In the genomic region with DNA sequence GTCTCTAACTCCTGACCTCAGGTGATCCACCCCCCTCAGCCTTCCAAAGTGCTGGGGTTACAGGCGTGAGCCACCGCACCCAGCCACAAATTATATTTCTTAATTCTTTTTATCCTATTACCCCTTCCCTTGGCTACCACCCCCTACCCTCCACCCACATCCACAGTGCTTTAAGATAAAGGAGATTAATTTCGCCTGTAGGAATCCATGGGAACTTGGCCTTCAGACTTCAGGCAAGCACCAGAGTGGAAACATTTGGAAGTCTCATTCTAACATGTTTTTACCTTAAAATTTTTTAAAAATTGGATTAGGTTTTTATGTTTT, we compare ENCODE assay signal across 22 cellular contexts. TPM values are rescaled to one million over a fixed set of nuclear protein-coding genes. Genes with fewer than 3 reads are reported as not detected.
A peak's percentile ranks its signal among the peaks of the same experiment; 100 is the strongest.
DNase-seq lines count a peak whose midpoint lies in the region; ATAC-seq and TF ChIP-seq lines count a peak whose summit lies in the region.
"Had no signal": no experiment of that assay in that cellular context is flagged by ENCODE, and none has a peak within 500 bp of the region (broad histone marks: within the 10 kb centered on the region; RNA-seq: fewer than 3 reads in every experiment).

No MANE protein-coding gene starts in this region.

- H3K27ac ChIP-seq in KMS-11: no peak overlapping the region
- peak overlapping the region; percentile 67 for H3K27ac ChIP-seq in testis
- H3K27ac ChIP-seq: C4-2B, RWPE1, suprapubic skin had no signal

- H3K36me3 Mint-ChIP-seq in activated naive CD8-positive, alpha-beta T cell: peaks cover 7% of the 10 kb centered on the region
- peaks cover 21% of the 10 kb centered on the region for H3K36me3 Mint-ChIP-seq in activated naive CD8-positive, alpha-beta T cell treated with anti-CD3 and anti-CD28 coated beads, Interleukin-2, amount 50 U/mL, for 24 hours (ENCODE audit: low read depth)
- peaks cover 32% of the 10 kb centered on the region for H3K36me3 Mint-ChIP-seq in activated T-helper 17 cell treated with anti-CD3 and anti-CD28 coated beads, Interleukin-2, amount 50 U/mL, for 72 hours (ENCODE audit: low read depth)

- no peak overlapping the region for H3K9ac ChIP-seq in KMS-11

- H3K27me3 Mint-ChIP-seq in activated naive CD8-positive, alpha-beta T cell: no peaks in the 10 kb centered on the region
- H3K27me3 Mint-ChIP-seq in activated naive CD8-positive, alpha-beta T cell treated with anti-CD3 and anti-CD28 coated beads, Interleukin-2, amount 50 U/mL, for 24 hours: no peaks in the 10 kb centered on the region
- no peaks in the 10 kb centered on the region for H3K27me3 Mint-ChIP-seq in activated T-helper 17 cell treated with anti-CD3 and anti-CD28 coated beads, Interleukin-2, amount 50 U/mL, for 72 hours
- H3K27me3 Mint-ChIP-seq: activated CD4-positive, alpha-beta T cell treated with anti-CD3 and anti-CD28 coated beads, Interleukin-2, amount 10 ng/mL, durations not matched to agents 24 days and 14 days; brain had no signal

- intact Hi-C loops in testis (cut with DNase I; ENCODE audit: low total_unique reads): no loop called here

- H3K4me3 Mint-ChIP-seq in activated naive CD8-positive, alpha-beta T cell: peak overlapping the region; percentile 71
- H3K4me3 Mint-ChIP-seq in activated naive CD8-positive, alpha-beta T cell treated with anti-CD3 and anti-CD28 coated beads, Interleukin-2, amount 50 U/mL, for 24 hours: no peak overlapping the region
- H3K4me3 Mint-ChIP-seq in activated T-helper 17 cell treated with anti-CD3 and anti-CD28 coated beads, Interleukin-2, amount 50 U/mL, for 72 hours: peak overlapping the region; percentile 60
- H3K4me3 Mint-ChIP-seq: brain had no signal

- peak overlapping the region; percentile 91 for H3K27ac Mint-ChIP-seq in activated naive CD8-positive, alpha-beta T cell
- no peak overlapping the region for H3K27ac Mint-ChIP-seq in activated naive CD8-positive, alpha-beta T cell treated with anti-CD3 and anti-CD28 coated beads, Interleukin-2, amount 50 U/mL, for 24 hours
- H3K27ac Mint-ChIP-seq in activated T-helper 17 cell treated with anti-CD3 and anti-CD28 coated beads, Interleukin-2, amount 50 U/mL, for 72 hours: peak overlapping the region; percentile 66

- peaks cover 26% of the 10 kb centered on the region for H3K79me2 ChIP-seq in KMS-11 (ENCODE audit: insufficient read depth, low read depth)

- no peaks in the 10 kb centered on the region for H3K27me3 ChIP-seq in KMS-11 (ENCODE audit: insufficient read depth, low read depth)
- H3K27me3 ChIP-seq in testis: no peaks in the 10 kb centered on the region
- H3K27me3 ChIP-seq: suprapubic skin had no signal

- no peak for TF ChIP-seq POLR2A in testis (IDR thresholded peaks at IDR 0.05)

- DNase-seq in activated naive CD8-positive, alpha-beta T cell treated with anti-CD3 and anti-CD28 coated beads, Interleukin-2, amount 50 U/mL, for 24 hours: no peak
- DNase-seq in testis (no peak), globus pallidus (ENCODE audit: low spot score) (no peak), AG08396 (ENCODE audit: low spot score) (no peak)
- DNase-seq: ACHN; activated CD4-positive, alpha-beta T cell treated with anti-CD3 and anti-CD28 coated beads, Interleukin-2, amount 10 ng/mL, durations not matched to agents 24 days and 14 days; activated effector memory CD4-positive, alpha-beta T cell treated with Interleukin-2 at 50 U/mL for 16 hours; DMS53; GDM1; head of caudate nucleus; left cardiac atrium; mesenchymal stem cell; NCI-H1436; stimulated activated CD4-positive, alpha-beta T cell treated with anti-CD3 and anti-CD28 coated beads, Interleukin-1b, Interleukin-23, amount 100 ng/mL, for 48 hours had no signal

- no peaks in the 10 kb centered on the region for H4K20me1 ChIP-seq in KMS-11 (ENCODE audit: insufficient read depth)

- no peak overlapping the region for H3K4me3 ChIP-seq in KMS-11 (IDR thresholded peaks at IDR 0.05; ENCODE audit: insufficient read depth, low read depth, low read length)
- H3K4me3 ChIP-seq in testis: no peak overlapping the region
- H3K4me3 ChIP-seq: suprapubic skin had no signal

- H3K4me1 ChIP-seq in KMS-11 (ENCODE audit: low read depth, poor library complexity, severe bottlenecking): peaks cover 17% of the 10 kb centered on the region
- H3K4me1 ChIP-seq in testis: peaks cover 46% of the 10 kb centered on the region

- no peak overlapping the region for H2AFZ ChIP-seq in KMS-11 (ENCODE audit: low read depth)

- TF ChIP-seq CTCF in KMS-11 (conservative IDR thresholded peaks at IDR 0.05; ENCODE audit: low read depth, low read length) (no peak), testis (IDR thresholded peaks at IDR 0.05) (no peak)

- H3K4me2 ChIP-seq in KMS-11: peak overlapping the region; percentile 26; the same call in 1 of the 2 replicates

- H3K36me3 ChIP-seq in KMS-11 (ENCODE audit: insufficient read depth) (no peaks in the 10 kb centered on the region), testis (ENCODE audit: low read depth, missing control alignments) (no peaks in the 10 kb centered on the region)
- H3K36me3 ChIP-seq: suprapubic skin had no signal

- WGBS in testis, 2 donors: 56 to 65% methylated on average over 3 of the region's 3 CpGs

- H3K4me1 Mint-ChIP-seq in activated naive CD8-positive, alpha-beta T cell (ENCODE audit: low read depth): peaks cover 75% of the 10 kb centered on the region
- peaks cover 69% of the 10 kb centered on the region for H3K4me1 Mint-ChIP-seq in activated naive CD8-positive, alpha-beta T cell treated with anti-CD3 and anti-CD28 coated beads, Interleukin-2, amount 50 U/mL, for 24 hours
- H3K4me1 Mint-ChIP-seq in activated T-helper 17 cell treated with anti-CD3 and anti-CD28 coated beads, Interleukin-2, amount 50 U/mL, for 72 hours: peaks cover 26% of the 10 kb centered on the region

- no peak for ATAC-seq in activated naive CD8-positive, alpha-beta T cell treated with anti-CD3 and anti-CD28 coated beads, Interleukin-2, amount 50 U/mL, for 24 hours
- ATAC-seq in activated T-helper 17 cell treated with anti-CD3 and anti-CD28 coated beads, Interleukin-2, amount 50 U/mL, for 72 hours (replicated peaks): no peak
- ATAC-seq in HG03439 (IDR thresholded peaks at IDR 0.05; ENCODE audit: unreplicated experiment): no peak
- ATAC-seq: left cardiac atrium had no signal

- H3K9me3 Mint-ChIP-seq in activated naive CD8-positive, alpha-beta T cell (ENCODE audit: low read depth): no peaks in the 10 kb centered on the region
- H3K9me3 Mint-ChIP-seq in activated naive CD8-positive, alpha-beta T cell treated with anti-CD3 and anti-CD28 coated beads, Interleukin-2, amount 50 U/mL, for 24 hours: no peaks in the 10 kb centered on the region
- no peaks in the 10 kb centered on the region for H3K9me3 Mint-ChIP-seq in activated T-helper 17 cell treated with anti-CD3 and anti-CD28 coated beads, Interleukin-2, amount 50 U/mL, for 72 hours
- H3K9me3 Mint-ChIP-seq: activated CD4-positive, alpha-beta T cell treated with anti-CD3 and anti-CD28 coated beads, Interleukin-2, amount 10 ng/mL, durations not matched to agents 24 days and 14 days had no signal

- no peaks in the 10 kb centered on the region for H3K9me3 ChIP-seq in testis
- H3K9me3 ChIP-seq: suprapubic skin had no signal

RNA-seq across cellular contexts. Expression of a gene that starts 10.4 kb away (rescaled TPM):
- total RNA-seq in activated T-helper 17 cell treated with anti-CD3 and anti-CD28 coated beads, Interleukin-2, amount 50 U/mL, for 72 hours: 10 to 100 TPM; 33.6 to 36.4 TPM
- 10 to 100 TPM; 56.7 to 61.6 TPM for total RNA-seq in testis
- polyA plus RNA-seq in testis (ENCODE audit: insufficient read depth, low read depth, low replicate concordance): 26.6 TPM

RNA-seq across cellular contexts. Expression of a gene that starts 10.6 kb away (rescaled TPM):
- total RNA-seq in activated T-helper 17 cell treated with anti-CD3 and anti-CD28 coated beads, Interleukin-2, amount 50 U/mL, for 72 hours: 10 to 100 TPM; 10.5 to 23.4 TPM
- total RNA-seq in testis: 10 to 100 TPM; 19.8 to 20.0 TPM
- 15.7 TPM for polyA plus RNA-seq in testis (ENCODE audit: insufficient read depth, low read depth, low replicate concordance)
